11 cellular contexts compared by ENCODE assay signal in genomic region chr1:104072915-104073371, GRCh38.
"Had no signal": no experiment of that assay in that cellular context is flagged by ENCODE, and none has a peak within 500 bp of the region (broad histone marks: within the 10 kb centered on the region; RNA-seq: fewer than 3 reads in every experiment).

No MANE protein-coding gene starts in this region.

- H3K9me3 ChIP-seq: right atrium auricular region, tibial artery, vagina had no signal

- ATAC-seq: activated T-helper 17 cell treated with anti-CD3 and anti-CD28 coated beads, Interleukin-2, amount 50 U/mL, for 72 hours; stimulated activated effector memory CD8-positive, alpha-beta T cell treated with anti-CD3 and anti-CD28 coated beads, Interleukin-12 subunit alpha, Interleukin-12 subunit beta, amount 100 ng/mL, for 72 hours; WTC11 had no signal

- H3K36me3 Mint-ChIP-seq: stimulated activated effector memory CD8-positive, alpha-beta T cell treated with anti-CD3 and anti-CD28 coated beads, Interleukin-12 subunit alpha, Interleukin-12 subunit beta, amount 100 ng/mL, for 72 hours; WTC11 had no signal

- H3K27ac Mint-ChIP-seq: activated CD4-positive, alpha-beta T cell treated with anti-CD3 and anti-CD28 coated beads, Interleukin-2, amount 10 ng/mL, durations not matched to agents 24 days and 14 days; activated naive CD4-positive, alpha-beta T cell treated with anti-CD3 and anti-CD28 coated beads for 36 hours; activated T-helper 17 cell treated with anti-CD3 and anti-CD28 coated beads, Interleukin-2, amount 50 U/mL, for 72 hours; stimulated activated effector memory CD8-positive, alpha-beta T cell treated with anti-CD3 and anti-CD28 coated beads, Interleukin-12 subunit alpha, Interleukin-12 subunit beta, amount 100 ng/mL, for 72 hours; WTC11 had no signal

- H3K36me3 ChIP-seq: right atrium auricular region, tibial artery, vagina had no signal

- H3K4me3 Mint-ChIP-seq: activated CD4-positive, alpha-beta T cell treated with anti-CD3 and anti-CD28 coated beads, Interleukin-2, amount 10 ng/mL, durations not matched to agents 24 days and 14 days; activated naive CD4-positive, alpha-beta T cell treated with anti-CD3 and anti-CD28 coated beads for 36 hours; activated T-helper 17 cell treated with anti-CD3 and anti-CD28 coated beads, Interleukin-2, amount 50 U/mL, for 72 hours; stimulated activated effector memory CD8-positive, alpha-beta T cell treated with anti-CD3 and anti-CD28 coated beads, Interleukin-12 subunit alpha, Interleukin-12 subunit beta, amount 100 ng/mL, for 72 hours; WTC11 had no signal

- DNase-seq: activated CD4-positive, alpha-beta T cell treated with anti-CD3 and anti-CD28 coated beads, Interleukin-2, amount 10 ng/mL, durations not matched to agents 24 days and 14 days; activated naive CD4-positive, alpha-beta T cell treated with anti-CD3 and anti-CD28 coated beads for 36 hours; midbrain; small intestine; tibial artery had no signal

- H3K27me3 ChIP-seq: right atrium auricular region, tibial artery, vagina had no signal

- H3K27me3 Mint-ChIP-seq: activated CD4-positive, alpha-beta T cell treated with anti-CD3 and anti-CD28 coated beads, Interleukin-2, amount 10 ng/mL, durations not matched to agents 24 days and 14 days; activated T-helper 17 cell treated with anti-CD3 and anti-CD28 coated beads, Interleukin-2, amount 50 U/mL, for 72 hours had no signal

- H3K9me3 Mint-ChIP-seq: activated CD4-positive, alpha-beta T cell treated with anti-CD3 and anti-CD28 coated beads, Interleukin-2, amount 10 ng/mL, durations not matched to agents 24 days and 14 days had no signal

- H3K4me1 Mint-ChIP-seq: activated CD4-positive, alpha-beta T cell treated with anti-CD3 and anti-CD28 coated beads, Interleukin-2, amount 10 ng/mL, durations not matched to agents 24 days and 14 days; activated T-helper 17 cell treated with anti-CD3 and anti-CD28 coated beads, Interleukin-2, amount 50 U/mL, for 72 hours; stimulated activated effector memory CD8-positive, alpha-beta T cell treated with anti-CD3 and anti-CD28 coated beads, Interleukin-12 subunit alpha, Interleukin-12 subunit beta, amount 100 ng/mL, for 72 hours; WTC11 had no signal

- H3K27ac ChIP-seq: right atrium auricular region, tibial artery, vagina had no signal

- H3K4me3 ChIP-seq: lung, right atrium auricular region, tibial artery, vagina had no signal

- H3K4me1 ChIP-seq: right atrium auricular region, tibial artery, vagina had no signal
